In the genomic region with DNA sequence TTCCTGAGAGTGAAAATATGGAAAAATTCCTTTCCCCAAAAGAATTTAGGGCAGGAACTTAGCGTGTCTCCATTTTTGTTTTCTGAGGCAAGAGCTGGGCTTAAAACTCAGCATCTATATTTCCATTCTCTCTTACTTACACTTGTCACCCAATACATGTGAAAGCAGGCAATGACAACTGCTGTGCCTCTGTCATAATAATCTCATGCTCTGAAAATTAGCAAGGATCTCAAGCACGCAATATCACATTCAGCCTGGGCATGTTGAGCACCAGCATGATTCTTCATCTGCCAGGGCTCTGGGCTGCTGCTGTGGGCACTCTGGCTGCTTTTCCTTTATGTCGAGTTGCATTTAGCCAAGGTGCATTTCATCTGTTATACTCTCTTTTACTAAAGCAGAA, we compare ENCODE assay signal across 28 cellular contexts.
"Had no signal": no experiment of that assay in that cellular context is flagged by ENCODE, and none has a peak within 500 bp of the region (broad histone marks: within the 10 kb centered on the region; RNA-seq: fewer than 3 reads in every experiment).

No MANE protein-coding gene starts in this region.

- H3K4me3 Mint-ChIP-seq: stimulated activated effector memory CD8-positive, alpha-beta T cell treated with anti-CD3 and anti-CD28 coated beads, Interleukin-12 subunit alpha, Interleukin-12 subunit beta, amount 100 ng/mL, for 72 hours; stimulated activated memory B cell treated with anti-CD40 and anti-IgM and Interleukin-4, amounts not matched to agents 10 μg/mL and 1 μg/mL and 100 μg/mL, for 72 hours; stimulated activated naive B cell treated with anti-CD40 and anti-IgM and Interleukin-4, amounts not matched to agents 10 μg/mL and 1 μg/mL and 100 μg/mL, for 72 hours; stimulated activated naive CD8-positive, alpha-beta T cell treated with anti-CD3 and anti-CD28 coated beads, Interleukin-15, amount 100 ng/mL, for 72 hours; stimulated activated naive CD8-positive, alpha-beta T cell treated with anti-CD3 and anti-CD28 coated beads, Interleukin-15, Interleukin-2, amounts not matched to agents 100 ng/mL and 50 ng/mL, for 24 hours; type B pancreatic cell had no signal

- H3K36me3 Mint-ChIP-seq: stimulated activated effector memory CD8-positive, alpha-beta T cell treated with anti-CD3 and anti-CD28 coated beads, Interleukin-12 subunit alpha, Interleukin-12 subunit beta, amount 100 ng/mL, for 72 hours; stimulated activated memory B cell treated with anti-CD40 and anti-IgM and Interleukin-4, amounts not matched to agents 10 μg/mL and 1 μg/mL and 100 μg/mL, for 72 hours; stimulated activated naive B cell treated with anti-CD40 and anti-IgM and Interleukin-4, amounts not matched to agents 10 μg/mL and 1 μg/mL and 100 μg/mL, for 72 hours; type B pancreatic cell had no signal

- H3K27me3 ChIP-seq: testis, thyroid gland, tibial nerve, transverse colon, upper lobe of left lung, upper lobe of right lung, uterus, vagina had no signal

- H3K27ac ChIP-seq: stomach, suprapubic skin, testis, thoracic aorta, thyroid gland, tibial artery, tibial nerve, transverse colon, upper lobe of left lung, upper lobe of right lung, uterus, vagina had no signal

- H3K27ac Mint-ChIP-seq: stimulated activated effector memory CD8-positive, alpha-beta T cell treated with anti-CD3 and anti-CD28 coated beads, Interleukin-12 subunit alpha, Interleukin-12 subunit beta, amount 100 ng/mL, for 72 hours; stimulated activated memory B cell treated with anti-CD40 and anti-IgM and Interleukin-4, amounts not matched to agents 10 μg/mL and 1 μg/mL and 100 μg/mL, for 72 hours; stimulated activated naive B cell treated with anti-CD40 and anti-IgM and Interleukin-4, amounts not matched to agents 10 μg/mL and 1 μg/mL and 100 μg/mL, for 72 hours; stimulated activated naive CD8-positive, alpha-beta T cell treated with anti-CD3 and anti-CD28 coated beads, Interleukin-15, amount 100 ng/mL, for 72 hours; stimulated activated naive CD8-positive, alpha-beta T cell treated with anti-CD3 and anti-CD28 coated beads, Interleukin-15, Interleukin-2, amounts not matched to agents 100 ng/mL and 50 ng/mL, for 24 hours; type B pancreatic cell had no signal

- H3K4me3 ChIP-seq: stomach, suprapubic skin, testis, thoracic aorta, thyroid gland, tibial artery, tibial nerve, transverse colon, upper lobe of left lung, upper lobe of right lung, uterus, vagina had no signal

- H3K36me3 ChIP-seq: stomach, suprapubic skin, thoracic aorta, thyroid gland, tibial artery, tibial nerve, transverse colon, upper lobe of left lung, upper lobe of right lung, uterus, vagina had no signal

- H3K9me3 ChIP-seq: suprapubic skin, testis, thoracic aorta, thyroid gland, tibial artery, transverse colon, upper lobe of right lung, vagina had no signal

- H3K9me3 Mint-ChIP-seq: stimulated activated effector memory CD8-positive, alpha-beta T cell treated with anti-CD3 and anti-CD28 coated beads, Interleukin-12 subunit alpha, Interleukin-12 subunit beta, amount 100 ng/mL, for 72 hours; stimulated activated memory B cell treated with anti-CD40 and anti-IgM and Interleukin-4, amounts not matched to agents 10 μg/mL and 1 μg/mL and 100 μg/mL, for 72 hours; stimulated activated naive CD8-positive, alpha-beta T cell treated with anti-CD3 and anti-CD28 coated beads, Interleukin-15, amount 100 ng/mL, for 72 hours; stimulated activated naive CD8-positive, alpha-beta T cell treated with anti-CD3 and anti-CD28 coated beads, Interleukin-15, Interleukin-2, amounts not matched to agents 100 ng/mL and 50 ng/mL, for 24 hours; type B pancreatic cell had no signal

- H3K4me1 Mint-ChIP-seq: stimulated activated effector memory CD8-positive, alpha-beta T cell treated with anti-CD3 and anti-CD28 coated beads, Interleukin-12 subunit alpha, Interleukin-12 subunit beta, amount 100 ng/mL, for 72 hours; stimulated activated memory B cell treated with anti-CD40 and anti-IgM and Interleukin-4, amounts not matched to agents 10 μg/mL and 1 μg/mL and 100 μg/mL, for 72 hours; stimulated activated naive B cell treated with anti-CD40 and anti-IgM and Interleukin-4, amounts not matched to agents 10 μg/mL and 1 μg/mL and 100 μg/mL, for 72 hours; stimulated activated naive CD8-positive, alpha-beta T cell treated with anti-CD3 and anti-CD28 coated beads, Interleukin-15, amount 100 ng/mL, for 72 hours had no signal

- DNase-seq: stimulated activated CD4-positive, alpha-beta T cell treated with anti-CD3 and anti-CD28 coated beads, Interleukin-2, amount 100 ng/mL, for 48 hours; stimulated activated CD4-positive, alpha-beta T cell treated with anti-CD3 and anti-CD28 coated beads, Interleukin-4, amount 100 ng/mL, for 1 hour; stimulated activated CD4-positive, alpha-beta T cell treated with anti-CD3 and anti-CD28 coated beads, Interleukin-4, amount 100 ng/mL, for 24 hours; stimulated activated CD4-positive, alpha-beta T cell treated with anti-CD3 and anti-CD28 coated beads, Interleukin-4, amount 100 ng/mL, for 4 hours; stimulated activated CD8-positive, alpha-beta memory T cell treated with anti-CD3 and anti-CD28 coated beads, Interleukin-4, amount 100 ng/mL, for 48 hours; stimulated activated naive B cell treated with anti-CD40 and anti-IgM and Interleukin-4, amounts not matched to agents 10 μg/mL and 1 μg/mL and 100 μg/mL, for 72 hours; stimulated activated naive CD4-positive, alpha-beta T cell; stimulated activated naive CD4-positive, alpha-beta T cell treated with Interleukin-2 at 50 U/mL for 16 hours; stimulated activated naive CD8-positive, alpha-beta T cell treated with anti-CD3 and anti-CD28 coated beads, Interleukin-15, amount 100 ng/mL, for 72 hours; stimulated activated naive CD8-positive, alpha-beta T cell treated with anti-CD3 and anti-CD28 coated beads, Interleukin-15, Interleukin-2, amounts not matched to agents 100 U/mL and 50 U/mL, for 24 hours; stomach; substantia nigra; testis; thyroid gland; tibial artery; transverse colon; trophoblast cell; upper lobe of left lung; upper lobe of right lung; uterus had no signal

- ATAC-seq: stimulated activated effector memory CD8-positive, alpha-beta T cell treated with anti-CD3 and anti-CD28 coated beads, Interleukin-12 subunit alpha, Interleukin-12 subunit beta, amount 100 ng/mL, for 72 hours; stimulated activated memory B cell treated with anti-CD40 and anti-IgM and Interleukin-4, amounts not matched to agents 10 μg/mL and 1 μg/mL and 100 μg/mL, for 72 hours; stimulated activated naive B cell treated with anti-CD40 and anti-IgM and Interleukin-4, amounts not matched to agents 10 μg/mL and 1 μg/mL and 100 μg/mL, for 72 hours; stimulated activated naive CD8-positive, alpha-beta T cell treated with anti-CD3 and anti-CD28 coated beads, Interleukin-15, amount 100 ng/mL, for 72 hours; stimulated activated naive CD8-positive, alpha-beta T cell treated with anti-CD3 and anti-CD28 coated beads, Interleukin-15, Interleukin-2, amounts not matched to agents 100 U/mL and 50 U/mL, for 24 hours; upper lobe of right lung had no signal
